20 cellular contexts compared by ENCODE assay signal in genomic region chr19:5216141-5216847, GRCh38.
A peak's percentile ranks its signal among the peaks of the same experiment; 100 is the strongest.
DNase-seq lines count a peak whose midpoint lies in the region; ATAC-seq, FAIRE-seq and TF ChIP-seq lines count a peak whose summit lies in the region.
"Had no signal": no experiment of that assay in that cellular context is flagged by ENCODE, and none has a peak within 500 bp of the region (broad histone marks: within the 10 kb centered on the region; RNA-seq: fewer than 3 reads in every experiment).

No MANE protein-coding gene starts in this region.

- H3K4me3 Mint-ChIP-seq in activated CD8-positive, alpha-beta T cell treated with anti-CD3 and anti-CD28 coated beads, Interleukin-2, amount 10 ng/mL, durations not matched to agents 7 days and 5 days, result no peak overlapping the region
- peak overlapping the region; percentile 62 for H3K4me3 Mint-ChIP-seq in stimulated activated memory B cell treated with anti-CD40 and anti-IgM and Interleukin-4, amounts not matched to agents 10 μg/mL and 1 μg/mL and 100 μg/mL, for 72 hours
- H3K4me3 Mint-ChIP-seq in CD4-positive, alpha-beta memory T cell, result no peak overlapping the region
- H3K4me3 Mint-ChIP-seq: CD4-positive, alpha-beta T cell had no signal

- H3K36me3 ChIP-seq in CD4-positive, alpha-beta memory T cell (ENCODE audit: insufficient read depth, low read length), result no peaks in the 10 kb centered on the region

- TF ChIP-seq CTCF in GM10266 (IDR thresholded peaks at IDR 0.05; ENCODE audit: control insufficient read depth, insufficient read depth, low read depth, missing control alignments), result no peak

- POLR2A ChIA-PET in activated CD8-positive, alpha-beta T cell treated with anti-CD3 and anti-CD28 coated beads, Interleukin-2, amount 10 ng/mL, durations not matched to agents 7 days and 5 days (lab: Charles Lee), result no interaction called here
- POLR2A ChIA-PET in CD4-positive, alpha-beta memory T cell (lab: Charles Lee; ENCODE audit: partially characterized antibody), result no interaction called here

- H3K27me3 Mint-ChIP-seq in activated CD8-positive, alpha-beta T cell treated with anti-CD3 and anti-CD28 coated beads, Interleukin-2, amount 10 ng/mL, durations not matched to agents 7 days and 5 days (ENCODE audit: low read depth), result no peaks in the 10 kb centered on the region
- H3K27me3 Mint-ChIP-seq in stimulated activated memory B cell treated with anti-CD40 and anti-IgM and Interleukin-4, amounts not matched to agents 10 μg/mL and 1 μg/mL and 100 μg/mL, for 72 hours, result peaks cover 2% of the 10 kb centered on the region
- peaks cover 5 to 10% of the 10 kb centered on the region in 2 donors for H3K27me3 Mint-ChIP-seq in CD4-positive, alpha-beta memory T cell
- H3K27me3 Mint-ChIP-seq: CD4-positive, alpha-beta T cell had no signal

- no peaks in the 10 kb centered on the region for H3K4me1 Mint-ChIP-seq in activated CD8-positive, alpha-beta T cell treated with anti-CD3 and anti-CD28 coated beads, Interleukin-2, amount 10 ng/mL, durations not matched to agents 7 days and 5 days (ENCODE audit: low read depth)
- H3K4me1 Mint-ChIP-seq in stimulated activated memory B cell treated with anti-CD40 and anti-IgM and Interleukin-4, amounts not matched to agents 10 μg/mL and 1 μg/mL and 100 μg/mL, for 72 hours, result peaks cover 21% of the 10 kb centered on the region
- no peaks in the 10 kb centered on the region for H3K4me1 Mint-ChIP-seq in CD4-positive, alpha-beta memory T cell

- no peaks in the 10 kb centered on the region for H3K9me3 ChIP-seq in CD4-positive, alpha-beta memory T cell (ENCODE audit: control insufficient read depth in 1 of 2, low read length in 2 of 2)
- H3K9me3 ChIP-seq: Peyer's patch had no signal

- peak overlapping the region; percentile 64 for H3K27ac Mint-ChIP-seq in activated CD8-positive, alpha-beta T cell treated with anti-CD3 and anti-CD28 coated beads, Interleukin-2, amount 10 ng/mL, durations not matched to agents 7 days and 5 days
- H3K27ac Mint-ChIP-seq in stimulated activated memory B cell treated with anti-CD40 and anti-IgM and Interleukin-4, amounts not matched to agents 10 μg/mL and 1 μg/mL and 100 μg/mL, for 72 hours, result peak overlapping the region; percentile 81
- no peak overlapping the region for H3K27ac Mint-ChIP-seq in CD4-positive, alpha-beta memory T cell
- H3K27ac Mint-ChIP-seq: CD4-positive, alpha-beta T cell had no signal

- no peaks in the 10 kb centered on the region for H3K9me3 Mint-ChIP-seq in activated CD8-positive, alpha-beta T cell treated with anti-CD3 and anti-CD28 coated beads, Interleukin-2, amount 10 ng/mL, durations not matched to agents 7 days and 5 days (ENCODE audit: insufficient read depth)
- peaks cover 6% of the 10 kb centered on the region for H3K9me3 Mint-ChIP-seq in stimulated activated memory B cell treated with anti-CD40 and anti-IgM and Interleukin-4, amounts not matched to agents 10 μg/mL and 1 μg/mL and 100 μg/mL, for 72 hours
- H3K9me3 Mint-ChIP-seq in CD4-positive, alpha-beta memory T cell, result peaks cover 0 to 3% (median 0%) of the 10 kb centered on the region in 8 donors
- H3K9me3 Mint-ChIP-seq: CD4-positive, alpha-beta T cell had no signal

- no peak for FAIRE-seq in GM19239 (lab: Jason Lieb, UNC)

- peak; percentile 78 for DNase-seq in GM10266 (ENCODE audit: extremely low spot score)
- DNase-seq in GM19239 (ENCODE audit: insufficient read length, low spot score), result peak; percentile 64
- no peak for DNase-seq in activated CD8-positive, alpha-beta T cell treated with anti-CD3 and anti-CD28 coated beads, Interleukin-2, amount 10 ng/mL, durations not matched to agents 7 days and 5 days
- no peak for DNase-seq in stimulated activated naive CD4-positive, alpha-beta T cell (lab: John Stamatoyannopoulos, UW)
- no peak for DNase-seq in CD4-positive, alpha-beta memory T cell
- DNase-seq: ACHN; AML-193; Calu3; CD4-positive, alpha-beta T cell; DMS53; HCEC 1CT; NCI-H1417 treated with DMSO at 0.1 percent for 48 hours; NCI-H2029 treated with DMSO at 0.1 percent for 48 hours; NCI-H2227 treated with DMSO at 0.1 percent for 48 hours; NCI-H524 treated with DMSO at 0.1 percent for 48 hours; Peyer's patch; Right ventricle myocardium superior had no signal

- H3K4me1 ChIP-seq in CD4-positive, alpha-beta memory T cell (ENCODE audit: insufficient read depth, low read length), result no peaks in the 10 kb centered on the region
- H3K4me1 ChIP-seq: Peyer's patch had no signal

- ATAC-seq in activated CD8-positive, alpha-beta T cell treated with anti-CD3 and anti-CD28 coated beads, Interleukin-2, amount 10 ng/mL, durations not matched to agents 7 days and 5 days, result no peak
- peak; percentile 65 for ATAC-seq in stimulated activated memory B cell treated with anti-CD40 and anti-IgM and Interleukin-4, amounts not matched to agents 10 μg/mL and 1 μg/mL and 100 μg/mL, for 72 hours
- ATAC-seq in GM21381 (IDR thresholded peaks at IDR 0.05; ENCODE audit: unreplicated experiment), result no peak

- no peak overlapping the region for H3K27ac ChIP-seq in CD4-positive, alpha-beta memory T cell (ENCODE audit: low read depth, low read length)
- H3K27ac ChIP-seq: Peyer's patch, SK-N-MC had no signal

- H3K36me3 Mint-ChIP-seq in activated CD8-positive, alpha-beta T cell treated with anti-CD3 and anti-CD28 coated beads, Interleukin-2, amount 10 ng/mL, durations not matched to agents 7 days and 5 days (ENCODE audit: low read depth), result no peaks in the 10 kb centered on the region
- H3K36me3 Mint-ChIP-seq in stimulated activated memory B cell treated with anti-CD40 and anti-IgM and Interleukin-4, amounts not matched to agents 10 μg/mL and 1 μg/mL and 100 μg/mL, for 72 hours, result no peaks in the 10 kb centered on the region
- H3K36me3 Mint-ChIP-seq in CD4-positive, alpha-beta memory T cell, result no peaks in the 10 kb centered on the region

- H3K4me3 ChIP-seq in CD4-positive, alpha-beta memory T cell (ENCODE audit: low read length in 2 of 2), result no peak overlapping the region
- H3K4me3 ChIP-seq: Peyer's patch, SK-N-MC had no signal

- H3K27me3 ChIP-seq in CD4-positive, alpha-beta memory T cell (ENCODE audit: insufficient read depth, low read length), result no peaks in the 10 kb centered on the region
- H3K27me3 ChIP-seq: Peyer's patch had no signal

- CTCF ChIA-PET in activated CD8-positive, alpha-beta T cell treated with anti-CD3 and anti-CD28 coated beads, Interleukin-2, amount 10 ng/mL, durations not matched to agents 7 days and 5 days (lab: Charles Lee), result no interaction called here
- CTCF ChIA-PET in CD4-positive, alpha-beta memory T cell (lab: Charles Lee; ENCODE audit: partially characterized antibody), result no interaction called here

- intact Hi-C loops in CD4-positive, alpha-beta memory T cell (cut with micrococcal nuclease), result no loop called here

Comparison
In these comparisons a context has a peak if more than half of its experiments do, and no peak if none do; other contexts are left out.
1. DNase-seq: peak in GM10266 (single experiment) and GM19239 (single experiment); none in activated CD8-positive, alpha-beta T cell treated with anti-CD3 and anti-CD28 coated beads, Interleukin-2, amount 10 ng/mL, durations not matched to agents 7 days and 5 days (single experiment), stimulated activated naive CD4-positive, alpha-beta T cell (0 of 6) and CD4-positive, alpha-beta memory T cell (0 of 5).
2. H3K27ac Mint-ChIP-seq: peak in activated CD8-positive, alpha-beta T cell treated with anti-CD3 and anti-CD28 coated beads, Interleukin-2, amount 10 ng/mL, durations not matched to agents 7 days and 5 days (single experiment) and stimulated activated memory B cell treated with anti-CD40 and anti-IgM and Interleukin-4, amounts not matched to agents 10 μg/mL and 1 μg/mL and 100 μg/mL, for 72 hours (single experiment); none in CD4-positive, alpha-beta memory T cell (0 of 7).